ENCODE assay signal across 21 cellular contexts in genomic region chr20:14706555-14706954, GRCh38.
"Had no signal": no experiment of that assay in that cellular context is flagged by ENCODE, and none has a peak within 500 bp of the region (broad histone marks: within the 10 kb centered on the region; RNA-seq: fewer than 3 reads in every experiment).

No MANE protein-coding gene starts in this region.

- FAIRE-seq: keratinocyte had no signal

- H3K36me3 ChIP-seq: colonic mucosa, esophagus squamous epithelium, gastroesophageal sphincter, tibial nerve had no signal

- H3K4me1 ChIP-seq: gastroesophageal sphincter, psoas muscle, testis had no signal

- ATAC-seq: gastroesophageal sphincter; left colon; natural killer cell treated with Interleukin-12 subunit alpha and Interleukin-12 subunit beta and Interleukin-15 and Interleukin-18, amount 100 ng/mL, for 72 hours; psoas muscle; sciatic nerve; stimulated activated naive B cell treated with anti-CD40 and anti-IgM and Interleukin-4, amounts not matched to agents 10 μg/mL and 1 μg/mL and 100 μg/mL, for 72 hours; stimulated activated naive CD8-positive, alpha-beta T cell treated with anti-CD3 and anti-CD28 coated beads, Interleukin-15, amount 100 ng/mL, for 72 hours had no signal

- H3K27ac ChIP-seq: colonic mucosa, esophagus squamous epithelium, gastroesophageal sphincter, psoas muscle, testis, tibial nerve had no signal

- H3K9me3 Mint-ChIP-seq: stimulated activated naive B cell treated with anti-CD40 and anti-IgM and Interleukin-4, amounts not matched to agents 10 μg/mL and 1 μg/mL and 100 μg/mL, for 72 hours; stimulated activated naive CD8-positive, alpha-beta T cell treated with anti-CD3 and anti-CD28 coated beads, Interleukin-15, amount 100 ng/mL, for 72 hours had no signal

- H3K9me3 ChIP-seq: colonic mucosa, esophagus squamous epithelium, gastroesophageal sphincter, psoas muscle, testis, tibial nerve had no signal

- H3K27ac Mint-ChIP-seq: immature natural killer cell; natural killer cell treated with Interleukin-12 subunit alpha and Interleukin-12 subunit beta and Interleukin-15 and Interleukin-18, amount 100 ng/mL, for 72 hours; stimulated activated naive B cell treated with anti-CD40 and anti-IgM and Interleukin-4, amounts not matched to agents 10 μg/mL and 1 μg/mL and 100 μg/mL, for 72 hours had no signal

- H3K4me3 ChIP-seq: colonic mucosa, esophagus squamous epithelium, gastroesophageal sphincter, psoas muscle, testis, tibial nerve had no signal

- H3K27me3 Mint-ChIP-seq: natural killer cell treated with Interleukin-12 subunit alpha and Interleukin-12 subunit beta and Interleukin-15 and Interleukin-18, amount 100 ng/mL, for 72 hours; stimulated activated naive B cell treated with anti-CD40 and anti-IgM and Interleukin-4, amounts not matched to agents 10 μg/mL and 1 μg/mL and 100 μg/mL, for 72 hours; stimulated activated naive CD8-positive, alpha-beta T cell treated with anti-CD3 and anti-CD28 coated beads, Interleukin-15, amount 100 ng/mL, for 72 hours had no signal

- DNase-seq: colonic mucosa; dermis blood vessel endothelial cell; esophagus squamous epithelium; foreskin fibroblast; glutamatergic neuron; immature natural killer cell; left colon; mammary epithelial cell; midbrain; psoas muscle; retina; stimulated activated CD4-positive, alpha-beta T cell treated with anti-CD3 and anti-CD28 coated beads, Interleukin-2, amount 100 ng/mL, for 24 hours; stimulated activated CD4-positive, alpha-beta T cell treated with anti-CD3 and anti-CD28 coated beads, Interleukin-4, amount 100 ng/mL, for 4 hours; stimulated activated naive B cell treated with anti-CD40 and anti-IgM and Interleukin-4, amounts not matched to agents 10 μg/mL and 1 μg/mL and 100 μg/mL, for 72 hours; stimulated activated naive CD8-positive, alpha-beta T cell treated with anti-CD3 and anti-CD28 coated beads, Interleukin-15, amount 100 ng/mL, for 72 hours; testis had no signal

- H3K4me1 Mint-ChIP-seq: immature natural killer cell; stimulated activated naive CD8-positive, alpha-beta T cell treated with anti-CD3 and anti-CD28 coated beads, Interleukin-15, amount 100 ng/mL, for 72 hours had no signal

- H3K36me3 Mint-ChIP-seq: immature natural killer cell; stimulated activated naive B cell treated with anti-CD40 and anti-IgM and Interleukin-4, amounts not matched to agents 10 μg/mL and 1 μg/mL and 100 μg/mL, for 72 hours had no signal

- H3K4me3 Mint-ChIP-seq: immature natural killer cell; natural killer cell treated with Interleukin-12 subunit alpha and Interleukin-12 subunit beta and Interleukin-15 and Interleukin-18, amount 100 ng/mL, for 72 hours; stimulated activated naive B cell treated with anti-CD40 and anti-IgM and Interleukin-4, amounts not matched to agents 10 μg/mL and 1 μg/mL and 100 μg/mL, for 72 hours; stimulated activated naive CD8-positive, alpha-beta T cell treated with anti-CD3 and anti-CD28 coated beads, Interleukin-15, amount 100 ng/mL, for 72 hours had no signal
